8 cellular contexts compared by ENCODE assay signal in genomic region chr2:47404356-47404755, GRCh38. TPM values are rescaled to one million over a fixed set of nuclear protein-coding genes. Genes with fewer than 3 reads are reported as not detected.
DNase-seq lines count a peak whose midpoint lies in the region; ATAC-seq and TF ChIP-seq lines count a peak whose summit lies in the region.

No MANE protein-coding gene starts in this region.

- H3K9ac ChIP-seq in BLaER1 (peak overlapping the region; percentile 93; the same call in 1 of the 2 replicates), HUES48 (ENCODE audit: low read depth, low read length) (peak overlapping the region; percentile 90; the same call in 1 of the 2 replicates)

- H3K36me3 Mint-ChIP-seq in naive B cell, result peaks cover 6 to 7% of the 10 kb centered on the region in 2 donors

- DNase-seq in breast epithelium (ENCODE audit: low spot score in 2 of 2) (peak in 1 of 2 donors; percentile 0), naive B cell (no peak), NCI-H1092 (lab: John Stamatoyannopoulos, UW) (no peak), NCI-H2029 treated with DMSO at 0.1 percent for 48 hours (lab: John Stamatoyannopoulos, UW) (no peak), COR-L47 (lab: John Stamatoyannopoulos, UW) (no peak)

- no peak for TF ChIP-seq POLR2A in breast epithelium (IDR thresholded peaks at IDR 0.05)

- H4K20me1 ChIP-seq in BLaER1, result peaks cover 19% of the 10 kb centered on the region

- ATAC-seq in naive B cell (ENCODE audit: low read depth in 2 of 2), result no peak
- ATAC-seq in GM19324 (IDR thresholded peaks at IDR 0.05; ENCODE audit: low FRiP score, unreplicated experiment), result no peak

- H3K4me3 Mint-ChIP-seq in naive B cell, result peak overlapping the region; percentile 88 to 100 (median 98)

- peak overlapping the region in 1 of 6 donors; percentile 84 for H3K27ac Mint-ChIP-seq in naive B cell

- H3K27me3 ChIP-seq in BLaER1 (no peaks in the 10 kb centered on the region), HUES48 (ENCODE audit: control insufficient read depth, insufficient read depth, low read length) (no peaks in the 10 kb centered on the region), breast epithelium (no peaks in the 10 kb centered on the region)

- peaks cover 30% of the 10 kb centered on the region for H3K9me3 ChIP-seq in BLaER1
- peaks cover 4% of the 10 kb centered on the region for H3K9me3 ChIP-seq in HUES48 (ENCODE audit: control insufficient read depth, insufficient read depth, low read length)
- H3K9me3 ChIP-seq in breast epithelium, result no peaks in the 10 kb centered on the region

- intact Hi-C loops in breast epithelium (cut with DNase I; ENCODE audit: low total_unique reads), result no loop called here

- H3K36me3 ChIP-seq in BLaER1 (peaks cover 41% of the 10 kb centered on the region), HUES48 (ENCODE audit: control insufficient read depth, insufficient read depth, low read length) (peaks cover 33% of the 10 kb centered on the region), breast epithelium (no peaks in the 10 kb centered on the region)

- peak overlapping the region; percentile 86 for H3K4me3 ChIP-seq in BLaER1
- H3K4me3 ChIP-seq in HUES48 (ENCODE audit: low read depth, low read length), result peak overlapping the region; percentile 89
- H3K4me3 ChIP-seq in breast epithelium, result peak overlapping the region in 2 of 3 donors; percentile 78 to 90

- no peaks in the 10 kb centered on the region for H3K27me3 Mint-ChIP-seq in naive B cell

- H3K4me1 ChIP-seq in BLaER1 (peaks cover 21% of the 10 kb centered on the region), HUES48 (ENCODE audit: control insufficient read depth, insufficient read depth, low read length) (peaks cover 19% of the 10 kb centered on the region), breast epithelium (peaks cover 0 to 7% of the 10 kb centered on the region in 2 donors)

- H3K27ac ChIP-seq in BLaER1 (no peak overlapping the region), HUES48 (ENCODE audit: low read depth, low read length) (peak overlapping the region; percentile 98), breast epithelium (no peak overlapping the region)

- peaks cover 28 to 41% (median 29%) of the 10 kb centered on the region in 3 donors for H3K4me1 Mint-ChIP-seq in naive B cell

- H3K9me3 Mint-ChIP-seq in naive B cell, result peaks cover 0 to 4% (median 0%) of the 10 kb centered on the region in 7 donors

- H3K4me2 ChIP-seq in BLaER1, result peak overlapping the region; percentile 89

- no peak for TF ChIP-seq CTCF in breast epithelium (IDR thresholded peaks at IDR 0.05)

RNA-seq across cellular contexts. Expression of gene MSH2, which starts 1.4 kb away (rescaled TPM):
- total RNA-seq in breast epithelium, result 10 to 100 TPM in 2 of 3 donors, 1 to 10 TPM in 1; 9.4 to 22.5 (median 16.4) TPM
- polyA plus RNA-seq in naive B cell (ENCODE audit: low read depth in 6 of 6), result 10 to 100 TPM; 22.9 to 33.5 (median 31.0) TPM

RNA-seq across cellular contexts. Expression of gene EPCAM, which starts 35.2 kb away (rescaled TPM):
- total RNA-seq in breast epithelium, result 10 to 100 TPM in 2 of 3 donors, under 1 TPM in 1; 0.48 to 50.3 (median 39.3) TPM
- not detected for polyA plus RNA-seq in naive B cell (ENCODE audit: low read depth in 6 of 6)
